Comparison of ENCODE assay signal across 17 cellular contexts in genomic region chr22:29213481-29213880, GRCh38. TPM values are rescaled to one million over a fixed set of nuclear protein-coding genes. Genes with fewer than 3 reads are reported as not detected.
DNase-seq lines count a peak whose midpoint lies in the region; ATAC-seq and TF ChIP-seq lines count a peak whose summit lies in the region.
"Had no signal": no experiment of that assay in that cellular context is flagged by ENCODE, and none has a peak within 500 bp of the region (broad histone marks: within the 10 kb centered on the region; RNA-seq: fewer than 3 reads in every experiment).

No MANE protein-coding gene starts in this region.

- H3K4me3 Mint-ChIP-seq in glutamatergic neuron (ENCODE audit: unreplicated experiment) (no peak overlapping the region), nephron progenitor cell (peak overlapping the region; percentile 37)
- H3K4me3 Mint-ChIP-seq in activated T-cell treated with anti-CD3 and anti-CD28 coated beads, Interleukin-2, amount 50 U/mL, for 4 hours = no peak overlapping the region
- H3K4me3 Mint-ChIP-seq: CD4-positive, alpha-beta T cell had no signal

- H3K27ac ChIP-seq in SK-N-SH (ENCODE audit: low read depth in 2 of 2, low read length in 1 of 2) = no peak overlapping the region
- H3K27ac ChIP-seq: 22Rv1, A549, C4-2B had no signal

- H4K20me1 ChIP-seq in SK-N-SH (ENCODE audit: insufficient read depth) = no peaks in the 10 kb centered on the region

- no peak overlapping the region for H3K4me2 ChIP-seq in SK-N-SH
- H3K4me2 ChIP-seq: A549 had no signal

- H3K9me2 ChIP-seq in SK-N-SH = no peaks in the 10 kb centered on the region

- no peaks in the 10 kb centered on the region for H3K79me2 ChIP-seq in SK-N-SH (ENCODE audit: insufficient read depth)

- TF ChIP-seq RAD21 in SK-N-SH (IDR thresholded peaks at IDR 0.05; ENCODE audit: low read length) = no peak

- no peaks in the 10 kb centered on the region for H3F3A ChIP-seq in SK-N-SH (replicated peaks; ENCODE audit: insufficient read depth)

- TF ChIP-seq EP300 in SK-N-SH (IDR thresholded peaks at IDR 0.05; ENCODE audit: borderline replicate concordance in 1 of 2, low read depth in 1 of 2, low read length in 1 of 2) = no peak

- peaks cover 5% of the 10 kb centered on the region for H3K27me3 Mint-ChIP-seq in glutamatergic neuron (ENCODE audit: unreplicated experiment)
- peaks cover 8% of the 10 kb centered on the region for H3K27me3 Mint-ChIP-seq in nephron progenitor cell (ENCODE audit: low read depth, poor library complexity)
- H3K27me3 Mint-ChIP-seq in activated T-cell treated with anti-CD3 and anti-CD28 coated beads, Interleukin-2, amount 50 U/mL, for 4 hours (ENCODE audit: low read depth) = peaks cover 3% of the 10 kb centered on the region
- H3K27me3 Mint-ChIP-seq: CD4-positive, alpha-beta T cell had no signal

- H3K9me3 Mint-ChIP-seq in glutamatergic neuron (ENCODE audit: unreplicated experiment) (peaks cover 9% of the 10 kb centered on the region), nephron progenitor cell (no peaks in the 10 kb centered on the region)
- H3K9me3 Mint-ChIP-seq in activated T-cell treated with anti-CD3 and anti-CD28 coated beads, Interleukin-2, amount 50 U/mL, for 4 hours = no peaks in the 10 kb centered on the region
- H3K9me3 Mint-ChIP-seq: CD4-positive, alpha-beta T cell; H9 had no signal

- H3K36me3 Mint-ChIP-seq in glutamatergic neuron (ENCODE audit: unreplicated experiment) (no peaks in the 10 kb centered on the region), nephron progenitor cell (ENCODE audit: low read depth) (peaks cover 5% of the 10 kb centered on the region)
- H3K36me3 Mint-ChIP-seq in activated T-cell treated with anti-CD3 and anti-CD28 coated beads, Interleukin-2, amount 50 U/mL, for 4 hours (ENCODE audit: insufficient read depth) = no peaks in the 10 kb centered on the region

- no peak for ATAC-seq in SK-N-SH treated with all-trans-retinoic acid at 6 μM for 48 hours
- no peak for ATAC-seq in activated T-cell treated with anti-CD3 and anti-CD28 coated beads, Interleukin-2, amount 50 U/mL, for 4 hours
- ATAC-seq: A549, HepG2 had no signal

- peak; percentile 8 for DNase-seq in SK-N-SH
- DNase-seq in glutamatergic neuron = peak; percentile 6
- peak; percentile 67 for DNase-seq in nephron progenitor cell
- DNase-seq in activated T-cell treated with anti-CD3 and anti-CD28 coated beads, Interleukin-2, amount 50 U/mL, for 4 hours = no peak
- no peak for DNase-seq in NOMO-1 treated with dmso at 0.1 percent for 144 hours (lab: John Stamatoyannopoulos, UW; ENCODE audit: unreplicated experiment)
- no peak for DNase-seq in HT-29 (ENCODE audit: low spot score)
- DNase-seq: AML-193; Caco-2; CD4-positive, alpha-beta T cell; GDM1; GOT3; H9 had no signal

- H3K4me1 ChIP-seq in SK-N-SH (ENCODE audit: control insufficient read depth in 1 of 2, insufficient read depth in 2 of 2, low read depth in 1 of 2, low read length in 1 of 2) = no peaks in the 10 kb centered on the region; a peak in 1 of 4 replicates
- H3K4me1 ChIP-seq: A549, Caco-2 had no signal

- H2AFZ ChIP-seq in SK-N-SH (ENCODE audit: low read depth) = no peak overlapping the region

- TF ChIP-seq CTCF in SK-N-SH (IDR thresholded peaks at IDR 0.05) (no peak), glutamatergic neuron (IDR thresholded peaks at IDR 0.05; ENCODE audit: partially characterized antibody, unreplicated experiment) (no peak), nephron progenitor cell (IDR thresholded peaks at IDR 0.05) (no peak)

- no peaks in the 10 kb centered on the region for H3K27me3 ChIP-seq in SK-N-SH (ENCODE audit: insufficient read depth)

- H3K4me1 Mint-ChIP-seq in glutamatergic neuron (ENCODE audit: low read depth, unreplicated experiment) (no peaks in the 10 kb centered on the region), nephron progenitor cell (peaks cover 66% of the 10 kb centered on the region)
- H3K4me1 Mint-ChIP-seq in activated T-cell treated with anti-CD3 and anti-CD28 coated beads, Interleukin-2, amount 50 U/mL, for 4 hours (ENCODE audit: low read depth) = no peaks in the 10 kb centered on the region

- POLR2A ChIA-PET in SK-N-SH (lab: Yijun Ruan, JAX) = no interaction called here

- H3K27ac Mint-ChIP-seq in glutamatergic neuron (ENCODE audit: unreplicated experiment) = no peak overlapping the region
- peak overlapping the region; percentile 91 for H3K27ac Mint-ChIP-seq in nephron progenitor cell
- H3K27ac Mint-ChIP-seq: CD4-positive, alpha-beta T cell; H9 had no signal

- CTCF ChIA-PET in SK-N-SH (lab: Yijun Ruan, JAX) = interaction anchor here (2.5 kb wide), 1 partner anchor 32 kb away, joined by 9 read pairs; no protein-coding TSS in a partner anchor

- whole genome bisulfite sequencing in SK-N-SH (ENCODE audit: low lambda C conversion rate) = 64% methylated on average over 8 of the region's 9 CpGs

- no peaks in the 10 kb centered on the region for H3K36me3 ChIP-seq in SK-N-SH (replicated peaks in 1 of 2; ENCODE audit: control insufficient read depth in 1 of 2, insufficient read depth in 2 of 2, low read length in 1 of 2)

- H3K9me3 ChIP-seq in SK-N-SH = no peaks in the 10 kb centered on the region
- H3K9me3 ChIP-seq: A549, Caco-2 had no signal

- H3K9ac ChIP-seq in SK-N-SH = no peak overlapping the region

- H3K4me3 ChIP-seq in SK-N-SH (ENCODE audit: low read depth in 2 of 2, low read length in 1 of 2) = no peak overlapping the region
- H3K4me3 ChIP-seq: A549 had no signal

TF ChIP-seq in SK-N-SH, 30 proteins besides CTCF, POLR2A, EP300 and RAD21:
- TF ChIP-seq NRF1 (IDR thresholded peaks at IDR 0.05; ENCODE audit: low read depth, low read length) (no peak), MXI1 (IDR thresholded peaks at IDR 0.05; ENCODE audit: low read depth, low read length) (no peak), SMC3 (IDR thresholded peaks at IDR 0.05; ENCODE audit: low read depth, low read length) (no peak), ELF1 (IDR thresholded peaks at IDR 0.05) (no peak), MAX (IDR thresholded peaks at IDR 0.05; ENCODE audit: low read depth) (no peak), TCF12 (IDR thresholded peaks at IDR 0.05) (no peak), FOXJ3 (CRISPR knock-in tag; IDR thresholded peaks at IDR 0.05) (no peak), RFX5 (IDR thresholded peaks at IDR 0.05; ENCODE audit: low read length) (no peak), GABPA (IDR thresholded peaks at IDR 0.05; ENCODE audit: low read depth) (no peak), GATA2 (CRISPR knock-in tag; IDR thresholded peaks at IDR 0.05) (no peak)

TF ChIP-seq in SK-N-SH treated with all-trans-retinoic acid at 6 μM for 48 hours, 23 proteins besides CTCF, POLR2A, EP300 and RAD21 (continues in another document):
- TF ChIP-seq ZFP3 (CRISPR knock-in tag; IDR thresholded peaks at IDR 0.05) = no peak
- no peak for TF ChIP-seq ZNF70 (CRISPR knock-in tag; IDR thresholded peaks at IDR 0.05)
- TF ChIP-seq ZC3H10 (CRISPR knock-in tag; IDR thresholded peaks at IDR 0.05) = no peak
- TF ChIP-seq RARB (CRISPR knock-in tag; IDR thresholded peaks at IDR 0.05) = no peak
- TF ChIP-seq PATZ1 (CRISPR knock-in tag; IDR thresholded peaks at IDR 0.05; ENCODE audit: borderline replicate concordance) = no peak
- TF ChIP-seq ZFP30 (CRISPR knock-in tag; IDR thresholded peaks at IDR 0.05) = no peak
- TF ChIP-seq, protein P1, sequence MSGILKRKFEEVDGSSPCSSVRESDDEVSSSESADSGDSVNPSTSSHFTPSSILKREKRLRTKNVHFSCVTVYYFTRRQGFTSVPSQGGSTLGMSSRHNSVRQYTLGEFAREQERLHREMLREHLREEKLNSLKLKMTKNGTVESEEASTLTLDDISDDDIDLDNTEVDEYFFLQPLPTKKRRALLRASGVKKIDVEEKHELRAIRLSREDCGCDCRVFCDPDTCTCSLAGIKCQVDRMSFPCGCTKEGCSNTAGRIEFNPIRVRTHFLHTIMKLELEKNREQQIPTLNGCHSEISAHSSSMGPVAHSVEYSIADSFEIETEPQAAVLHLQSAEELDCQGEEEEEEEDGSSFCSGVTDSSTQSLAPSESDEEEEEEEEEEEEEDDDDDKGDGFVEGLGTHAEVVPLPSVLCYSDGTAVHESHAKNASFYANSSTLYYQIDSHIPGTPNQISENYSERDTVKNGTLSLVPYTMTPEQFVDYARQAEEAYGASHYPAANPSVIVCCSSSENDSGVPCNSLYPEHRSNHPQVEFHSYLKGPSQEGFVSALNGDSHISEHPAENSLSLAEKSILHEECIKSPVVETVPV (CRISPR knock-in tag; IDR thresholded peaks at IDR 0.05) = no peak

RNA-seq across cellular contexts. Expression of gene EMID1, which starts 7.8 kb away (rescaled TPM):
- 0.71 and 1.1 TPM in 2 replicates for polyA plus RNA-seq in SK-N-SH (2012; rRNA removed)
- polyA plus RNA-seq in SK-N-SH (2012; cell fraction: cytosol; rRNA removed) = 0.59 and 1.2 TPM in 2 replicates
- 0.68 and 1.3 TPM in 2 replicates for polyA plus RNA-seq in SK-N-SH (2012; cell fraction: nucleus; rRNA removed)
- 0.76 TPM for total RNA-seq in glutamatergic neuron (ENCODE audit: unreplicated experiment)
- total RNA-seq in activated T-cell treated with anti-CD3 and anti-CD28 coated beads, Interleukin-2, amount 50 U/mL, for 4 hours = under 1 TPM in 2 of 3 donors, not detected in 1; 0.20 to 0.22 TPM
- total RNA-seq in HT-29 (2014; rRNA removed; shearing (Covaris generic)) = 1.5 TPM in 1 of 2 replicates, not detected in the other
- total RNA-seq: CD4-positive, alpha-beta T cell had no signal

RNA-seq across cellular contexts. Expression of gene RHBDD3, which starts 54.3 kb away (rescaled TPM):
- polyA plus RNA-seq in SK-N-SH (2012; rRNA removed) = 19.0 and 23.0 TPM in 2 replicates
- 7.0 and 12.1 TPM in 2 replicates for polyA plus RNA-seq in SK-N-SH (2012; cell fraction: cytosol; rRNA removed)
- 47.6 and 71.1 TPM in 2 replicates for polyA plus RNA-seq in SK-N-SH (2012; cell fraction: nucleus; rRNA removed)
- total RNA-seq in glutamatergic neuron (ENCODE audit: unreplicated experiment) = 50.4 TPM
- 10 to 100 TPM; 52.0 to 61.0 (median 56.8) TPM for total RNA-seq in activated T-cell treated with anti-CD3 and anti-CD28 coated beads, Interleukin-2, amount 50 U/mL, for 4 hours
- total RNA-seq in HT-29 (2014; rRNA removed; shearing (Covaris generic)) = 60.8 and 72.4 TPM in 2 replicates

RNA-seq across cellular contexts. Expression of gene EWSR1, which starts 54.6 kb away (rescaled TPM):
- polyA plus RNA-seq in SK-N-SH (2012; rRNA removed) = 173 and 234 TPM in 2 replicates
- 103 and 111 TPM in 2 replicates for polyA plus RNA-seq in SK-N-SH (2012; cell fraction: cytosol; rRNA removed)
- polyA plus RNA-seq in SK-N-SH (2012; cell fraction: nucleus; rRNA removed) = 442 and 643 TPM in 2 replicates
- 355 TPM for total RNA-seq in glutamatergic neuron (ENCODE audit: unreplicated experiment)
- total RNA-seq in activated T-cell treated with anti-CD3 and anti-CD28 coated beads, Interleukin-2, amount 50 U/mL, for 4 hours = 100 to 1,000 TPM; 458 to 522 (median 474) TPM
- 372 TPM in 2 replicates for total RNA-seq in HT-29 (2014; rRNA removed; shearing (Covaris generic))

Comparison
In these comparisons a context has a peak if more than half of its experiments do, and no peak if none do; other contexts are left out.
1. DNase-seq: peak in SK-N-SH (single experiment), glutamatergic neuron (single experiment) and nephron progenitor cell (single experiment); none in activated T-cell treated with anti-CD3 and anti-CD28 coated beads, Interleukin-2, amount 50 U/mL, for 4 hours (single experiment), NOMO-1 treated with dmso at 0.1 percent for 144 hours (single experiment) and HT-29 (single experiment).